ENCODE assay signal across 8 cellular contexts in the genomic region with DNA sequence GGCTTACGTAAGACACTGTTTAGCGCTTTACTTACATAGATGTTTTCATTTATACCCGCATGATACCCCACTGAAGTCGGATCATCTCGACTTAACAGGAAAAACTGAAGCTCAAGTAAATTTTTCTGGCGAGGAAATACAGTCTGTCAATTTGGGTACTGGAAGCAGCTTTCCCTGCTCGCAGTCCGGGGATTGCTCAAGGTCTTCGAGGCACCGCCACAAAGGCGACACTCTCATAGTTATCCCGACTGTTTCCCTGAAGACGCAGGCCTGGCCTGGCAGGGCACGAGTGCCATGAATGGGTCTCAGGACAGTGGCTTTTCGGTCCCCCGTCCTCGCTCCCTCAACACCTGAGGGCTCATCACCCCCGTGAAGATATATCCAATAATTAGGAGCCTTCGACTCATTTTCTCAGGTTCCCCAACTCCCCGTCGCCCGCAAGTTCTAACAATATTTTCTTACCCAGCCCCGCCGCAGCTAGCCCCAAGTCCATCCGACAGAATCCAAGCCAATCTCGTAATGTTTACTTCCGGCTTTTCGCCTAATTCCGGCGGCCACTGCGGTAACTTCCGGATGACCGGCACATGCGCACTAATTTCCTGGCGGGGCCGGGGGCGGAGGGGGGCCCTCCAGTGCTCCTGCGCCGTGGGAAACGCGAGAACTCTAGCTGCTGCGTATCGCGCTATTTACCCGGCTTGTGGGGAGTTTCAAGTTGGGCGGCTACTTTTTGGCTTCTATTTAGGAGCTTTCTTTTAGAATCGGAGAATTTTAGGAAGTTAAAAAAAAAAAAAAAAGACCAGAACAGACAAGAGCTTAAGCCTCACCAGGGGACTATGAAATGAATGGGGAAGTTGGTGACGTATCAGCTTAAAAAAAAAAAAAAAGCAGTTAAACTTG. TPM values are rescaled to one million over a fixed set of nuclear protein-coding genes. Genes with fewer than 3 reads are reported as not detected.
A peak's percentile ranks its signal among the peaks of the same experiment; 100 is the strongest.
DNase-seq lines count a peak whose midpoint lies in the region; ATAC-seq and TF ChIP-seq lines count a peak whose summit lies in the region.

Gene SLU7, minus strand, starts transcription at position 521 of the 897 bp plus-strand sequence. CDS start 3,787 bp downstream, outside the sequence.

- no peak for TF ChIP-seq CTCF in left lung (IDR thresholded peaks at IDR 0.05)

- peak; percentile 62 for ATAC-seq in GM19351 (IDR thresholded peaks at IDR 0.05; ENCODE audit: unreplicated experiment)
- ATAC-seq in HG03521 (IDR thresholded peaks at IDR 0.05; ENCODE audit: unreplicated experiment), result peak; percentile 66
- peak; percentile 86 for ATAC-seq in left lung

- H3K9ac ChIP-seq in BLaER1, result peak within 1 kb of the TSS; percentile 89

- H3K36me3 Mint-ChIP-seq in dendritic cell treated with granulocyte-macrophage colony-stimulating factor and Interleukin-4, amounts not matched to agents 40 ng/mL and 50 ng/mL, for 4 days (ENCODE audit: low read depth), result peaks cover 46% of the 10 kb centered on the region

- H3K4me1 ChIP-seq in BLaER1, result peaks cover 60% of the 10 kb centered on the region
- H3K4me1 ChIP-seq in left lung, result peaks cover 11 to 56% of the 10 kb centered on the region in 2 donors

- H3K27ac Mint-ChIP-seq in dendritic cell treated with granulocyte-macrophage colony-stimulating factor and Interleukin-4, amounts not matched to agents 40 ng/mL and 50 ng/mL, for 4 days, result peak within 1 kb of the TSS; percentile 96

- peaks cover 31% of the 10 kb centered on the region for H4K20me1 ChIP-seq in BLaER1

- H3K27me3 Mint-ChIP-seq in dendritic cell treated with granulocyte-macrophage colony-stimulating factor and Interleukin-4, amounts not matched to agents 40 ng/mL and 50 ng/mL, for 4 days, result no peaks in the 10 kb centered on the region

- H3K27ac ChIP-seq in BLaER1 (peak within 1 kb of the TSS; percentile 84), left lung (peak within 1 kb of the TSS; percentile 90 to 98)

- DNase-seq in NCI-H748 (lab: John Stamatoyannopoulos, UW; ENCODE audit: unreplicated experiment), result peak; percentile 95
- DNase-seq in activated CD4-positive, alpha-beta T cell treated with anti-CD3 and anti-CD28 coated beads, Interleukin-2, amount 50 U/mL, for 1 hour, result peak; percentile 92
- DNase-seq in left lung, result peak; percentile 94 to 95
- peak; percentile 88 to 91 for DNase-seq in stimulated activated CD4-positive, alpha-beta T cell treated with anti-CD3 and anti-CD28 coated beads, Interleukin-2, amount 100 ng/mL, for 48 hours

- no peaks in the 10 kb centered on the region for H3K27me3 ChIP-seq in BLaER1
- H3K27me3 ChIP-seq in left lung, result no peaks in the 10 kb centered on the region

- intact Hi-C loops in dendritic cell treated with granulocyte-macrophage colony-stimulating factor and Interleukin-4, amounts not matched to agents 40 ng/mL and 50 ng/mL, for 4 days (cut with micrococcal nuclease), result loop anchor here (2.0 kb wide), 1 partner anchor 18 kb away; the partner anchor contains the start of gene FAM200C
- intact Hi-C loops in left lung (cut with DNase I), result no loop called here

- H3K9me3 Mint-ChIP-seq in dendritic cell treated with granulocyte-macrophage colony-stimulating factor and Interleukin-4, amounts not matched to agents 40 ng/mL and 50 ng/mL, for 4 days, result no peaks in the 10 kb centered on the region

- no peaks in the 10 kb centered on the region for H3K9me3 ChIP-seq in BLaER1
- H3K9me3 ChIP-seq in left lung, result no peaks in the 10 kb centered on the region

- H3K4me2 ChIP-seq in BLaER1, result peak within 1 kb of the TSS; percentile 93

- H3K4me3 ChIP-seq in BLaER1, result peak within 1 kb of the TSS; percentile 82
- H3K4me3 ChIP-seq in left lung, result peak within 1 kb of the TSS; percentile 68 to 72

- H3K36me3 ChIP-seq in BLaER1 (peaks cover 22% of the 10 kb centered on the region), left lung (peaks cover 0 to 14% of the 10 kb centered on the region in 2 donors)

- H3K4me3 Mint-ChIP-seq in dendritic cell treated with granulocyte-macrophage colony-stimulating factor and Interleukin-4, amounts not matched to agents 40 ng/mL and 50 ng/mL, for 4 days, result peak within 1 kb of the TSS; percentile 99

- H3K4me1 Mint-ChIP-seq in dendritic cell treated with granulocyte-macrophage colony-stimulating factor and Interleukin-4, amounts not matched to agents 40 ng/mL and 50 ng/mL, for 4 days (ENCODE audit: low read depth), result peaks cover 51% of the 10 kb centered on the region

RNA-seq across cellular contexts. Expression of gene SLU7, which starts in this region (rescaled TPM):
- 10 to 100 TPM; 36.1 to 40.8 TPM for total RNA-seq in left lung

Comparison
In these comparisons a context has a peak if more than half of its experiments do, and no peak if none do; other contexts are left out.
1. Peak in every context shown above with its lines: DNase-seq, ATAC-seq, H3K4me3 ChIP-seq and H3K27ac ChIP-seq.